In the genomic region with DNA sequence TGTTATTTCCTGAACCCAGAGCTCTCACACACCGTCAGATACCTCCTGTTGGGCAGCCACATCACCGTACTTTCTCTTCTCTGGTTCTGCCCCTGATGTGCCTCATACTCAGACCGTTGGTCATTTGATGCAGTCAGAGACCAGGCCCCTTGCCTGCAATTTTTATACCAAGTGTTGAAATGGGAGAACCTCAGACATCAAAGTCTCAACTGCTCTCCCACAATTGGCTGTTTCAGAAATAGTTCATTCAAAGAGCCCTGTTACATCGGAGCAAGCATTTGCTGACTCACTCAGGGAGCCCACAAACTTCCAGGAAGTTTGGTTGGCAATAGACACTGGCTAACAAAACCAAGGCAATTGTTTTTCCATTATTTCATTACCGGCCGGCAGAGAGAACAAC, we compare ENCODE assay signal across 14 cellular contexts. TPM values are rescaled to one million over a fixed set of nuclear protein-coding genes. Genes with fewer than 3 reads are reported as not detected.
DNase-seq lines count a peak whose midpoint lies in the region; ATAC-seq, FAIRE-seq and TF ChIP-seq lines count a peak whose summit lies in the region.
"Had no signal": no experiment of that assay in that cellular context is flagged by ENCODE, and none has a peak within 500 bp of the region (broad histone marks: within the 10 kb centered on the region; RNA-seq: fewer than 3 reads in every experiment).

No MANE protein-coding gene starts in this region.

- FAIRE-seq in astrocyte (lab: Jason Lieb, UNC): peak; percentile 99

- TF ChIP-seq CTCF in astrocyte (IDR thresholded peaks at IDR 0.05; ENCODE audit: insufficient read depth, low read depth, low read length) (no peak), type B pancreatic cell (conservative IDR thresholded peaks at IDR 0.05) (no peak)

- H3K27me3 ChIP-seq in astrocyte (ENCODE audit: insufficient read depth, low read length): no peaks in the 10 kb centered on the region
- H3K27me3 ChIP-seq: right lobe of liver had no signal

- peak overlapping the region; percentile 77 for H3K4me2 ChIP-seq in astrocyte (ENCODE audit: low read length)

- no peaks in the 10 kb centered on the region for H3K36me3 Mint-ChIP-seq in activated CD4-positive, alpha-beta T cell treated with anti-CD3 and anti-CD28 coated beads, Interleukin-2, amount 10 ng/mL, durations not matched to agents 7 days and 5 days (ENCODE audit: low read depth)
- peaks cover 4% of the 10 kb centered on the region for H3K36me3 Mint-ChIP-seq in astrocyte (ENCODE audit: low read depth, unreplicated experiment)
- H3K36me3 Mint-ChIP-seq in type B pancreatic cell: peaks cover 3% of the 10 kb centered on the region
- H3K36me3 Mint-ChIP-seq in activated naive CD4-positive, alpha-beta T cell treated with anti-CD3 and anti-CD28 coated beads, Interleukin-2, amount 10 ng/mL, durations not matched to agents 7 days and 5 days: no peaks in the 10 kb centered on the region

- CTCF ChIA-PET in activated CD4-positive, alpha-beta T cell treated with anti-CD3 and anti-CD28 coated beads, Interleukin-2, amount 10 ng/mL, durations not matched to agents 7 days and 5 days (lab: Charles Lee): no interaction called here
- CTCF ChIA-PET in activated naive CD4-positive, alpha-beta T cell treated with anti-CD3 and anti-CD28 coated beads, Interleukin-2, amount 10 ng/mL, durations not matched to agents 7 days and 5 days (lab: Charles Lee): no interaction called here

- no peaks in the 10 kb centered on the region for H3K4me1 Mint-ChIP-seq in activated CD4-positive, alpha-beta T cell treated with anti-CD3 and anti-CD28 coated beads, Interleukin-2, amount 10 ng/mL, durations not matched to agents 7 days and 5 days
- H3K4me1 Mint-ChIP-seq in astrocyte (ENCODE audit: low read depth, unreplicated experiment): peaks cover 38% of the 10 kb centered on the region
- H3K4me1 Mint-ChIP-seq in type B pancreatic cell (ENCODE audit: unreplicated experiment): peaks cover 16% of the 10 kb centered on the region
- no peaks in the 10 kb centered on the region for H3K4me1 Mint-ChIP-seq in activated naive CD4-positive, alpha-beta T cell treated with anti-CD3 and anti-CD28 coated beads, Interleukin-2, amount 10 ng/mL, durations not matched to agents 7 days and 5 days
- H3K4me1 Mint-ChIP-seq: endodermal cell had no signal

- H3K79me2 ChIP-seq in astrocyte (ENCODE audit: insufficient read depth, low read length): no peaks in the 10 kb centered on the region

- H2AFZ ChIP-seq in astrocyte (ENCODE audit: low read depth, low read length): peak overlapping the region; percentile 21

- POLR2A ChIA-PET in activated CD4-positive, alpha-beta T cell treated with anti-CD3 and anti-CD28 coated beads, Interleukin-2, amount 10 ng/mL, durations not matched to agents 7 days and 5 days (lab: Charles Lee): no interaction called here

- no peak for ATAC-seq in GM21786 (IDR thresholded peaks at IDR 0.05; ENCODE audit: unreplicated experiment)
- ATAC-seq: right lobe of liver had no signal

- H3K4me1 ChIP-seq in astrocyte (ENCODE audit: insufficient read depth, low read length): peaks cover 18% of the 10 kb centered on the region
- H3K4me1 ChIP-seq: right lobe of liver had no signal

- peak overlapping the region; percentile 31 for H3K4me3 ChIP-seq in astrocyte (ENCODE audit: insufficient read depth, low read depth, low read length)
- H3K4me3 ChIP-seq: right lobe of liver had no signal

- H3K27ac ChIP-seq in astrocyte (ENCODE audit: low read depth, low read length): peak overlapping the region; percentile 97
- H3K27ac ChIP-seq: right lobe of liver, VCaP had no signal

- no peak for DNase-seq in activated CD4-positive, alpha-beta T cell treated with anti-CD3 and anti-CD28 coated beads, Interleukin-2, amount 10 ng/mL, durations not matched to agents 7 days and 5 days
- no peak for DNase-seq in activated CD4-positive, alpha-beta T cell treated with anti-CD3 and anti-CD28 coated beads for 48 hours
- DNase-seq in astrocyte (ENCODE audit: low read depth) (peak; percentile 100), hepatic stellate cell (ENCODE audit: low spot score) (peak; percentile 21), type B pancreatic cell (ENCODE audit: extremely low spot score, unreplicated experiment) (no peak), SIG-M5 treated with dmso at 0.1 percent for 504 hours (lab: John Stamatoyannopoulos, UW; ENCODE audit: unreplicated experiment) (no peak)
- no peak for DNase-seq in activated naive CD4-positive, alpha-beta T cell treated with anti-CD3 and anti-CD28 coated beads, Interleukin-2, amount 10 ng/mL, durations not matched to agents 7 days and 5 days
- DNase-seq: 8988T, activated gamma-delta T cell, endodermal cell, NCI-H1436, right lobe of liver had no signal

- peaks cover 13% of the 10 kb centered on the region for H3K9me3 Mint-ChIP-seq in activated CD4-positive, alpha-beta T cell treated with anti-CD3 and anti-CD28 coated beads, Interleukin-2, amount 10 ng/mL, durations not matched to agents 7 days and 5 days
- peaks cover 5% of the 10 kb centered on the region for H3K9me3 Mint-ChIP-seq in astrocyte (ENCODE audit: unreplicated experiment)
- H3K9me3 Mint-ChIP-seq in type B pancreatic cell: peaks cover 19% of the 10 kb centered on the region
- peaks cover 16% of the 10 kb centered on the region for H3K9me3 Mint-ChIP-seq in activated naive CD4-positive, alpha-beta T cell treated with anti-CD3 and anti-CD28 coated beads, Interleukin-2, amount 10 ng/mL, durations not matched to agents 7 days and 5 days

- peaks cover 20% of the 10 kb centered on the region for H3K9me3 ChIP-seq in astrocyte (ENCODE audit: insufficient read depth, low read depth, low read length)

- H3K27me3 Mint-ChIP-seq in activated CD4-positive, alpha-beta T cell treated with anti-CD3 and anti-CD28 coated beads, Interleukin-2, amount 10 ng/mL, durations not matched to agents 7 days and 5 days: no peaks in the 10 kb centered on the region
- no peaks in the 10 kb centered on the region for H3K27me3 Mint-ChIP-seq in astrocyte (ENCODE audit: low read depth, unreplicated experiment)
- H3K27me3 Mint-ChIP-seq in type B pancreatic cell: peaks cover 7% of the 10 kb centered on the region
- H3K27me3 Mint-ChIP-seq in activated naive CD4-positive, alpha-beta T cell treated with anti-CD3 and anti-CD28 coated beads, Interleukin-2, amount 10 ng/mL, durations not matched to agents 7 days and 5 days: no peaks in the 10 kb centered on the region

- H3K36me3 ChIP-seq in astrocyte (ENCODE audit: insufficient read depth, low read length): no peaks in the 10 kb centered on the region
- H3K36me3 ChIP-seq: right lobe of liver had no signal

- no peaks in the 10 kb centered on the region for H4K20me1 ChIP-seq in astrocyte (ENCODE audit: insufficient read depth, low read length)

- H3K9ac ChIP-seq in astrocyte (ENCODE audit: low read length): peak overlapping the region; percentile 85

- no peak overlapping the region for H3K4me3 Mint-ChIP-seq in activated CD4-positive, alpha-beta T cell treated with anti-CD3 and anti-CD28 coated beads, Interleukin-2, amount 10 ng/mL, durations not matched to agents 7 days and 5 days
- H3K4me3 Mint-ChIP-seq in astrocyte (ENCODE audit: unreplicated experiment): peak overlapping the region; percentile 18
- no peak overlapping the region for H3K4me3 Mint-ChIP-seq in type B pancreatic cell
- no peak overlapping the region for H3K4me3 Mint-ChIP-seq in activated naive CD4-positive, alpha-beta T cell treated with anti-CD3 and anti-CD28 coated beads, Interleukin-2, amount 10 ng/mL, durations not matched to agents 7 days and 5 days
- H3K4me3 Mint-ChIP-seq: endodermal cell had no signal

- peak overlapping the region; percentile 22 for H3K27ac Mint-ChIP-seq in activated CD4-positive, alpha-beta T cell treated with anti-CD3 and anti-CD28 coated beads, Interleukin-2, amount 10 ng/mL, durations not matched to agents 7 days and 5 days
- peak overlapping the region; percentile 98 for H3K27ac Mint-ChIP-seq in astrocyte (ENCODE audit: unreplicated experiment)
- H3K27ac Mint-ChIP-seq in type B pancreatic cell: peak overlapping the region; percentile 31
- H3K27ac Mint-ChIP-seq in activated naive CD4-positive, alpha-beta T cell treated with anti-CD3 and anti-CD28 coated beads, Interleukin-2, amount 10 ng/mL, durations not matched to agents 7 days and 5 days: no peak overlapping the region
- H3K27ac Mint-ChIP-seq: endodermal cell had no signal

RNA-seq across cellular contexts. Expression of a gene that starts 33.5 kb away (rescaled TPM):
- under 1 TPM; 0.45 to 0.65 TPM for total RNA-seq in activated CD4-positive, alpha-beta T cell treated with anti-CD3 and anti-CD28 coated beads, Interleukin-2, amount 10 ng/mL, durations not matched to agents 7 days and 5 days
- 100 and 126 TPM in 2 replicates for total RNA-seq in astrocyte
- 5.2 and 31.6 TPM in 2 replicates for total RNA-seq in type B pancreatic cell (ENCODE audit: low replicate concordance)

Comparison
In these comparisons a context has a peak if more than half of its experiments do, and no peak if none do; other contexts are left out.
1. DNase-seq: peak in astrocyte (single experiment) and hepatic stellate cell (single experiment); none in activated CD4-positive, alpha-beta T cell treated with anti-CD3 and anti-CD28 coated beads, Interleukin-2, amount 10 ng/mL, durations not matched to agents 7 days and 5 days (single experiment), activated CD4-positive, alpha-beta T cell treated with anti-CD3 and anti-CD28 coated beads for 48 hours (single experiment), type B pancreatic cell (single experiment), SIG-M5 treated with dmso at 0.1 percent for 504 hours (single experiment) and activated naive CD4-positive, alpha-beta T cell treated with anti-CD3 and anti-CD28 coated beads, Interleukin-2, amount 10 ng/mL, durations not matched to agents 7 days and 5 days (single experiment).